In the genomic region with DNA sequence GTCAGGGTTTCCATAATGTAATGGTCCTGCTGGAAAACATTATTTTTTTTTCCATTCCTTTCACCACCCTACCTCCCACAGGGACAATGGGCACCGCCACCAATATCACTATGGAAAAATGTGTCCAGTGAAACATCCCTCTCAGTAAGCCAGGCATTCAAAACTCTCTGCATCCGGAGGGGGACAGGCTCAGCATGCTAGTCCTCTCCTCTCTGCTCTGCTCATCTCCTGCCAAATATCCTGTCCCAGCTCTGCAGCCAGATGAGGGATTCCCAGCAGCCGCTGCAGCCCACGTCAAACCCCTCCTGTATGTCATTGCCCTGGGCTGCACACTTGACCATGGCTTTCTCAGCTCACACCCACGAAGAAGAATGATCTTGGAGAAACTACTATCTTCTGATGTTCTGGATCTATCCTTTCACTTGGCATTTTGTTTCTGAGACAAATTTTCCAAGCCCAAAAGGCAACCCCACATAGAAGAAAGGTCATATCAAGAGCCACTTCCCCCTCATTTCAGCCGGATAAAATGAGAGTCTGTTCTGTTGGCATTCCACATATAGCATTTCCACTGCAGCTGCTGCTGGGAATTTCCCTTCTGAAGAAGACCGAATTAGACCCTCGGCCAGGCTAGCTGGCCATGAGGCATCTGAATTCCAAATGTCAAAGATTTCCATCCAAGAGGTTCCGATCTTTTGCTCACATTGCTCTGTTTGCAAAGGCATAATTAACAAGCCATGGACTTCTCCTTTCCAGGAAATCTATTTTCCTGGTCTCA, we compare ENCODE assay signal across 22 cellular contexts.
"Had no signal": no experiment of that assay in that cellular context is flagged by ENCODE, and none has a peak within 500 bp of the region (broad histone marks: within the 10 kb centered on the region; RNA-seq: fewer than 3 reads in every experiment).

No MANE protein-coding gene starts in this region.

- H3K36me3 ChIP-seq: brain microvascular endothelial cell, heart left ventricle, upper lobe of right lung, WERI-Rb-1 had no signal

- FAIRE-seq: keratinocyte, TTC549 had no signal

- ATAC-seq: activated CD8-positive, alpha-beta T cell treated with anti-CD3 and anti-CD28 coated beads, Interleukin-2, amount 10 ng/mL, durations not matched to agents 7 days and 5 days; activated naive CD4-positive, alpha-beta T cell treated with anti-CD3 and anti-CD28 coated beads, Interleukin-2, amount 50 U/mL, for 72 hours; activated T-helper 17 cell treated with anti-CD3 and anti-CD28 coated beads, Interleukin-2, amount 50 U/mL, for 72 hours; stimulated activated naive CD8-positive, alpha-beta T cell treated with anti-CD3 and anti-CD28 coated beads, Interleukin-15, Interleukin-2, amounts not matched to agents 100 U/mL and 50 U/mL, for 24 hours; upper lobe of right lung had no signal

- H3K4me1 ChIP-seq: upper lobe of right lung had no signal

- H3K27ac ChIP-seq: brain microvascular endothelial cell, upper lobe of right lung, WERI-Rb-1 had no signal

- DNase-seq: activated CD4-positive, alpha-beta T cell treated with anti-CD3 and anti-CD28 coated beads, Interleukin-2, amount 50 U/mL, for 1 hour; activated CD4-positive, CD25-positive, alpha-beta regulatory T cell treated with anti-CD3 and anti-CD28 coated beads, Interleukin-2, amount 50 U/mL, for 72 hours; activated CD8-positive, alpha-beta T cell treated with anti-CD3 and anti-CD28 coated beads, Interleukin-2, amount 10 ng/mL, durations not matched to agents 7 days and 5 days; activated T-cell treated with anti-CD3 and anti-CD28 coated beads, Interleukin-2, amount 50 U/mL, for 1 hour; aorta; brain microvascular endothelial cell; central memory CD4-positive, alpha-beta T cell; dermis blood vessel endothelial cell; effector memory CD4-positive, alpha-beta T cell; mammary epithelial cell; midbrain; nephron progenitor cell; stimulated activated CD4-positive, alpha-beta T cell treated with anti-CD3 and anti-CD28 coated beads, Interleukin-4, amount 100 ng/mL, for 24 hours; stimulated activated naive CD8-positive, alpha-beta T cell treated with anti-CD3 and anti-CD28 coated beads, Interleukin-15, Interleukin-2, amounts not matched to agents 100 U/mL and 50 U/mL, for 24 hours; T-helper 1 cell; upper lobe of right lung; WERI-Rb-1 had no signal

- H3K36me3 Mint-ChIP-seq: activated naive CD4-positive, alpha-beta T cell treated with anti-CD3 and anti-CD28 coated beads, Interleukin-2, amount 50 U/mL, for 72 hours had no signal

- H3K27me3 Mint-ChIP-seq: activated T-helper 17 cell treated with anti-CD3 and anti-CD28 coated beads, Interleukin-2, amount 50 U/mL, for 72 hours had no signal

- H3K4me1 Mint-ChIP-seq: activated T-helper 17 cell treated with anti-CD3 and anti-CD28 coated beads, Interleukin-2, amount 50 U/mL, for 72 hours had no signal

- H3K27me3 ChIP-seq: brain microvascular endothelial cell, heart left ventricle, upper lobe of right lung had no signal

- H3K4me3 ChIP-seq: heart left ventricle, upper lobe of right lung had no signal

- H3K27ac Mint-ChIP-seq: activated CD8-positive, alpha-beta T cell treated with anti-CD3 and anti-CD28 coated beads, Interleukin-2, amount 10 ng/mL, durations not matched to agents 7 days and 5 days; activated naive CD4-positive, alpha-beta T cell treated with anti-CD3 and anti-CD28 coated beads, Interleukin-2, amount 50 U/mL, for 72 hours; activated T-helper 17 cell treated with anti-CD3 and anti-CD28 coated beads, Interleukin-2, amount 50 U/mL, for 72 hours; nephron progenitor cell had no signal

- H3K4me3 Mint-ChIP-seq: activated CD8-positive, alpha-beta T cell treated with anti-CD3 and anti-CD28 coated beads, Interleukin-2, amount 10 ng/mL, durations not matched to agents 7 days and 5 days; activated T-helper 17 cell treated with anti-CD3 and anti-CD28 coated beads, Interleukin-2, amount 50 U/mL, for 72 hours; nephron progenitor cell had no signal

- H3K9me3 ChIP-seq: heart left ventricle, upper lobe of right lung had no signal

- H3K9me3 Mint-ChIP-seq: activated T-helper 17 cell treated with anti-CD3 and anti-CD28 coated beads, Interleukin-2, amount 50 U/mL, for 72 hours; nephron progenitor cell had no signal
